ENCODE assay signal across 1 cellular context in the genomic region with DNA sequence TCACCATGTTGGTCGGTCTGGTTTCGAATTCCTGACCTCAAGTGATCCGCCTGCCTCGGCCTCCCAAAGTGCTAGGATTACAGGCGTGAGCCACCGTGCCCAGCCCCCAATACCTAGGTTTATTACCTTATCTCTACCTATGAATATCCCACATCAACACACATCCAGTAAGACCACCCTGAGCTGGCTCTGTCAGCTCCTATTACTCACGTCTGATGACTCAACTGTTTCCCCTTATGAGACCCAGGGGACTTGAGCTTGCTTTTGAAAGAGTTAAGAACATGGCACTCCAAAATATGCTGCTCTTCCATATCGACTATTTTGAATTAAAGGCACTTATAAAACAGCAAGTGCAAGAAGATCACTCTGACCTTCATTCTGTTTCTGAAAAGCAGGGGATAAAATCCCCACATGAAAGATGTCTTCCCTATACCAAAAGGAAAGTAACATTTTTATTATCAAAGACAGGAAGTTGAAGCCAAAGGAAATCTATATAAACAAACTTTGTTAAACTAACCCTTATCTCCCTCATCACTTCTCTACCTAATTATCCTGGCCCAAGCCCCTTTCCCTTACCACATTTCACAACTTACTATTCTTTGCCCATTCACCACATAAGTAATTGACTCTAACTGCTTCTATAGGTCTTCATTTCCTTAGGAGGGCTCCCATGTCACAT.
TF ChIP-seq lines count a peak whose summit lies in the region.

No MANE protein-coding gene starts in this region.

TF ChIP-seq in GM12878, 131 proteins besides CTCF, POLR2A, EP300 and RAD21:
- peak; percentile 46; the same call in 1 of the 2 replicates for TF ChIP-seq JUNB (IDR thresholded peaks at IDR 0.05)
- no peak for TF ChIP-seq CHD1 (IDR thresholded peaks at IDR 0.05; ENCODE audit: low read depth, low read length)
- no peak for TF ChIP-seq CREB1 (IDR thresholded peaks at IDR 0.05; ENCODE audit: low read depth)
- TF ChIP-seq MEF2B (IDR thresholded peaks at IDR 0.05; ENCODE audit: partially characterized antibody, poor library complexity, severe bottlenecking) = peak; percentile 67
- TF ChIP-seq EED (IDR thresholded peaks at IDR 0.05; ENCODE audit: low read depth) = 0 out of 2 replicates have a peak, but pooled peaks have one; percentile 20
- 0 out of 4 replicates have a peak, but pooled peaks of 1 of the 2 experiments have one; percentile 15 for TF ChIP-seq IKZF2 (IDR thresholded peaks at IDR 0.05)
- TF ChIP-seq MTA2 (IDR thresholded peaks at IDR 0.05; ENCODE audit: low read depth) = 0 out of 2 replicates have a peak, but pooled peaks have one; percentile 30
- TF ChIP-seq, protein P1, sequence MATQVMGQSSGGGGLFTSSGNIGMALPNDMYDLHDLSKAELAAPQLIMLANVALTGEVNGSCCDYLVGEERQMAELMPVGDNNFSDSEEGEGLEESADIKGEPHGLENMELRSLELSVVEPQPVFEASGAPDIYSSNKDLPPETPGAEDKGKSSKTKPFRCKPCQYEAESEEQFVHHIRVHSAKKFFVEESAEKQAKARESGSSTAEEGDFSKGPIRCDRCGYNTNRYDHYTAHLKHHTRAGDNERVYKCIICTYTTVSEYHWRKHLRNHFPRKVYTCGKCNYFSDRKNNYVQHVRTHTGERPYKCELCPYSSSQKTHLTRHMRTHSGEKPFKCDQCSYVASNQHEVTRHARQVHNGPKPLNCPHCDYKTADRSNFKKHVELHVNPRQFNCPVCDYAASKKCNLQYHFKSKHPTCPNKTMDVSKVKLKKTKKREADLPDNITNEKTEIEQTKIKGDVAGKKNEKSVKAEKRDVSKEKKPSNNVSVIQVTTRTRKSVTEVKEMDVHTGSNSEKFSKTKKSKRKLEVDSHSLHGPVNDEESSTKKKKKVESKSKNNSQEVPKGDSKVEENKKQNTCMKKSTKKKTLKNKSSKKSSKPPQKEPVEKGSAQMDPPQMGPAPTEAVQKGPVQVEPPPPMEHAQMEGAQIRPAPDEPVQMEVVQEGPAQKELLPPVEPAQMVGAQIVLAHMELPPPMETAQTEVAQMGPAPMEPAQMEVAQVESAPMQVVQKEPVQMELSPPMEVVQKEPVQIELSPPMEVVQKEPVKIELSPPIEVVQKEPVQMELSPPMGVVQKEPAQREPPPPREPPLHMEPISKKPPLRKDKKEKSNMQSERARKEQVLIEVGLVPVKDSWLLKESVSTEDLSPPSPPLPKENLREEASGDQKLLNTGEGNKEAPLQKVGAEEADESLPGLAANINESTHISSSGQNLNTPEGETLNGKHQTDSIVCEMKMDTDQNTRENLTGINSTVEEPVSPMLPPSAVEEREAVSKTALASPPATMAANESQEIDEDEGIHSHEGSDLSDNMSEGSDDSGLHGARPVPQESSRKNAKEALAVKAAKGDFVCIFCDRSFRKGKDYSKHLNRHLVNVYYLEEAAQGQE (IDR thresholded peaks at IDR 0.05; ENCODE audit: low read depth, low read length) = no peak
- TF ChIP-seq SIN3A (IDR thresholded peaks at IDR 0.05; ENCODE audit: low read depth, low read length) = no peak
- no peak for TF ChIP-seq HCFC1 (IDR thresholded peaks at IDR 0.05; ENCODE audit: low read length)
